Comparison of ENCODE assay signal across 20 cellular contexts in genomic region chr21:42990251-42990650, GRCh38. TPM values are rescaled to one million over a fixed set of nuclear protein-coding genes. Genes with fewer than 3 reads are reported as not detected.
A peak's percentile ranks its signal among the peaks of the same experiment; 100 is the strongest.
DNase-seq lines count a peak whose midpoint lies in the region; ATAC-seq and TF ChIP-seq lines count a peak whose summit lies in the region.
"Had no signal": no experiment of that assay in that cellular context is flagged by ENCODE, and none has a peak within 500 bp of the region (broad histone marks: within the 10 kb centered on the region; RNA-seq: fewer than 3 reads in every experiment).

No MANE protein-coding gene starts in this region.

- no peak overlapping the region for H3K4me2 ChIP-seq in mesenchymal stem cell (ENCODE audit: low read length, poor library complexity, severe bottlenecking)

- no peak for DNase-seq in CD4-positive, CD25-positive, alpha-beta regulatory T cell
- DNase-seq in HFFc6 (no peak), WTC11 (ENCODE audit: low spot score) (no peak), mesenchymal stem cell (no peak), hepatic stellate cell (ENCODE audit: low spot score) (no peak)
- no peak for DNase-seq in activated CD4-positive, alpha-beta T cell treated with anti-CD3 and anti-CD28 coated beads, Interleukin-2, amount 50 U/mL, for 4 hours
- DNase-seq: activated B cell treated with CpG ODN at 0.5 μM for 24 hours; activated CD4-positive, alpha-beta T cell treated with anti-CD3 and anti-CD28 coated beads, Interleukin-2, amount 50 U/mL, for 1 hour; activated gamma-delta T cell; C1 segment of cervical spinal cord; dorsolateral prefrontal cortex; left ventricle myocardium superior; naive thymus-derived CD8-positive, alpha-beta T cell; NCI-H146; NCI-H510A; PC-3; trophoblast cell had no signal

- no peak overlapping the region for H3K27ac ChIP-seq in CD4-positive, CD25-positive, alpha-beta regulatory T cell (ENCODE audit: insufficient read depth, low read length, poor library complexity, severe bottlenecking)
- H3K27ac ChIP-seq in mesenchymal stem cell (ENCODE audit: low read length, poor library complexity, severe bottlenecking) = peak overlapping the region; percentile 6

- H3K36me3 ChIP-seq in CD4-positive, CD25-positive, alpha-beta regulatory T cell (ENCODE audit: control insufficient read depth, insufficient read depth, low read length) = peaks cover 6% of the 10 kb centered on the region
- H3K36me3 ChIP-seq in mesenchymal stem cell (ENCODE audit: control insufficient read depth in 1 of 2, insufficient read depth in 2 of 2, low read depth in 1 of 2, low read length in 2 of 2) = no peaks in the 10 kb centered on the region
- H3K36me3 ChIP-seq: HAP-1 had no signal

- H3K18ac ChIP-seq in mesenchymal stem cell (ENCODE audit: low read depth in 1 of 2, low read length in 2 of 2) = no peak overlapping the region

- no peak overlapping the region for H2BK120ac ChIP-seq in mesenchymal stem cell (ENCODE audit: low read depth, low read length)

- no peak overlapping the region for H2BK5ac ChIP-seq in mesenchymal stem cell (ENCODE audit: low read depth, low read length, poor library complexity, severe bottlenecking)

- no peak overlapping the region for H2AFZ ChIP-seq in mesenchymal stem cell (ENCODE audit: low read depth, low read length)

- H3K4me1 ChIP-seq in CD4-positive, CD25-positive, alpha-beta regulatory T cell (ENCODE audit: control insufficient read depth, insufficient read depth, low read length, poor library complexity, severe bottlenecking) = no peaks in the 10 kb centered on the region
- H3K4me1 ChIP-seq in mesenchymal stem cell (ENCODE audit: control insufficient read depth, insufficient read depth, low read depth, low read length) = peaks cover 29% of the 10 kb centered on the region
- H3K4me1 ChIP-seq: HAP-1 had no signal

- no peak overlapping the region for H4K8ac ChIP-seq in mesenchymal stem cell (ENCODE audit: low read length)

- peaks cover 0 to 2% (median 0%) of the 10 kb centered on the region in 7 donors for H3K9me3 Mint-ChIP-seq in CD4-positive, CD25-positive, alpha-beta regulatory T cell
- no peaks in the 10 kb centered on the region for H3K9me3 Mint-ChIP-seq in HFFc6
- no peaks in the 10 kb centered on the region for H3K9me3 Mint-ChIP-seq in WTC11
- H3K9me3 Mint-ChIP-seq: activated B cell treated with CpG ODN at 0.5 μM for 24 hours; naive thymus-derived CD8-positive, alpha-beta T cell had no signal

- H3K79me1 ChIP-seq in mesenchymal stem cell (replicated peaks; ENCODE audit: low read length, poor library complexity, severe bottlenecking) = peaks cover 13% of the 10 kb centered on the region

- H3K4me3 ChIP-seq in CD4-positive, CD25-positive, alpha-beta regulatory T cell (ENCODE audit: low read depth, low read length) = no peak overlapping the region
- no peak overlapping the region for H3K4me3 ChIP-seq in mesenchymal stem cell (ENCODE audit: insufficient read depth in 1 of 2, low read depth in 1 of 2, low read length in 2 of 2)
- H3K4me3 ChIP-seq: dorsolateral prefrontal cortex, HAP-1 had no signal

- peak overlapping the region in 2 of 3 donors; percentile 56 to 59 for H3K27ac Mint-ChIP-seq in CD4-positive, CD25-positive, alpha-beta regulatory T cell
- H3K27ac Mint-ChIP-seq in HFFc6 (peak overlapping the region; percentile 2; the same call in 1 of the 2 replicates), WTC11 (peak overlapping the region; percentile 78)
- H3K27ac Mint-ChIP-seq: activated B cell treated with CpG ODN at 0.5 μM for 24 hours had no signal

- H4K91ac ChIP-seq in mesenchymal stem cell (ENCODE audit: low read length) = no peak overlapping the region

- peaks cover 0 to 22% (median 5%) of the 10 kb centered on the region in 4 donors for H3K4me1 Mint-ChIP-seq in CD4-positive, CD25-positive, alpha-beta regulatory T cell
- H3K4me1 Mint-ChIP-seq in HFFc6 (ENCODE audit: low read depth) = peaks cover 61% of the 10 kb centered on the region
- H3K4me1 Mint-ChIP-seq in WTC11 = peaks cover 49% of the 10 kb centered on the region

- no peak for TF ChIP-seq CTCF in HFFc6 (IDR thresholded peaks at IDR 0.05)
- TF ChIP-seq CTCF in WTC11 (IDR thresholded peaks at IDR 0.05) = no peak

- no peak overlapping the region for H3K4me3 Mint-ChIP-seq in CD4-positive, CD25-positive, alpha-beta regulatory T cell
- no peak overlapping the region for H3K4me3 Mint-ChIP-seq in HFFc6
- H3K4me3 Mint-ChIP-seq in WTC11 = no peak overlapping the region
- H3K4me3 Mint-ChIP-seq: activated B cell treated with CpG ODN at 0.5 μM for 24 hours, brain had no signal

- H3K14ac ChIP-seq in mesenchymal stem cell (ENCODE audit: low read length in 2 of 2) = no peak overlapping the region

- H3K27me3 ChIP-seq in CD4-positive, CD25-positive, alpha-beta regulatory T cell (ENCODE audit: control insufficient read depth, insufficient read depth, low read length) = no peaks in the 10 kb centered on the region
- H3K27me3 ChIP-seq in mesenchymal stem cell (ENCODE audit: control insufficient read depth in 1 of 2, insufficient read depth in 1 of 2, low read length in 2 of 2) = no peaks in the 10 kb centered on the region
- H3K27me3 ChIP-seq: dorsolateral prefrontal cortex had no signal

- ATAC-seq in CD4-positive, CD25-positive, alpha-beta regulatory T cell (ENCODE audit: low read depth in 2 of 2) = no peak
- ATAC-seq in WTC11 (no peak), GM21515 (IDR thresholded peaks at IDR 0.05; ENCODE audit: unreplicated experiment) (no peak)
- ATAC-seq: left ventricle myocardium superior, PC-3 had no signal

- no peak overlapping the region for H2BK12ac ChIP-seq in mesenchymal stem cell (ENCODE audit: low read length in 2 of 2)

- no peak overlapping the region for H3K4ac ChIP-seq in mesenchymal stem cell (ENCODE audit: low read depth in 1 of 2, low read length in 2 of 2)

- CTCF ChIA-PET in WTC11 (lab: Charles Lee) = interaction anchor here (1.5 kb wide), 1 partner anchor 67 kb away, joined by 3 read pairs; no protein-coding TSS in a partner anchor

- H3K9me3 ChIP-seq in CD4-positive, CD25-positive, alpha-beta regulatory T cell (ENCODE audit: control insufficient read depth in 2 of 2, low read length in 2 of 2) = no peaks in the 10 kb centered on the region
- H3K9me3 ChIP-seq in mesenchymal stem cell (ENCODE audit: control insufficient read depth, low read length) = no peaks in the 10 kb centered on the region
- H3K9me3 ChIP-seq: HAP-1 had no signal

- no peaks in the 10 kb centered on the region for H3K27me3 Mint-ChIP-seq in CD4-positive, CD25-positive, alpha-beta regulatory T cell
- no peaks in the 10 kb centered on the region; the same call in 1 of the 2 replicates for H3K27me3 Mint-ChIP-seq in HFFc6 (ENCODE audit: insufficient read depth)
- no peaks in the 10 kb centered on the region; the same call in 1 of the 2 replicates for H3K27me3 Mint-ChIP-seq in WTC11 (ENCODE audit: low read depth)
- H3K27me3 Mint-ChIP-seq: activated B cell treated with CpG ODN at 0.5 μM for 24 hours; brain; naive thymus-derived CD8-positive, alpha-beta T cell had no signal

- H2BK15ac ChIP-seq in mesenchymal stem cell (ENCODE audit: low read depth, poor library complexity, severe bottlenecking) = no peak overlapping the region

- WGBS in mesenchymal stem cell = 23% methylated on average over 1 of the region's 3 CpGs

- no peak overlapping the region for H3K23ac ChIP-seq in mesenchymal stem cell (ENCODE audit: low read length in 2 of 2)

- no peak overlapping the region for H3K9ac ChIP-seq in mesenchymal stem cell (ENCODE audit: low read length)

- H2AK5ac ChIP-seq in mesenchymal stem cell (ENCODE audit: low read length, severe bottlenecking) = peak overlapping the region; percentile 53

- POLR2A ChIA-PET in WTC11 (lab: Charles Lee) = interaction anchor here (1.2 to 2.7 kb wide), 2 partner anchors 9 to 97 kb away, joined by 3 to 10 read pairs; partner anchors contain the start of gene NDUFV3

- H3K36me3 Mint-ChIP-seq in CD4-positive, CD25-positive, alpha-beta regulatory T cell = no peaks in the 10 kb centered on the region
- peaks cover 4% of the 10 kb centered on the region; the same call in 1 of the 2 replicates for H3K36me3 Mint-ChIP-seq in HFFc6 (ENCODE audit: low read depth)
- H3K36me3 Mint-ChIP-seq in WTC11 = peaks cover under 1% of the 10 kb centered on the region; the same call in 1 of the 2 replicates

TF ChIP-seq in WTC11, 78 proteins besides CTCF, POLR2A, EP300 and RAD21:
- TF ChIP-seq, protein P1, sequence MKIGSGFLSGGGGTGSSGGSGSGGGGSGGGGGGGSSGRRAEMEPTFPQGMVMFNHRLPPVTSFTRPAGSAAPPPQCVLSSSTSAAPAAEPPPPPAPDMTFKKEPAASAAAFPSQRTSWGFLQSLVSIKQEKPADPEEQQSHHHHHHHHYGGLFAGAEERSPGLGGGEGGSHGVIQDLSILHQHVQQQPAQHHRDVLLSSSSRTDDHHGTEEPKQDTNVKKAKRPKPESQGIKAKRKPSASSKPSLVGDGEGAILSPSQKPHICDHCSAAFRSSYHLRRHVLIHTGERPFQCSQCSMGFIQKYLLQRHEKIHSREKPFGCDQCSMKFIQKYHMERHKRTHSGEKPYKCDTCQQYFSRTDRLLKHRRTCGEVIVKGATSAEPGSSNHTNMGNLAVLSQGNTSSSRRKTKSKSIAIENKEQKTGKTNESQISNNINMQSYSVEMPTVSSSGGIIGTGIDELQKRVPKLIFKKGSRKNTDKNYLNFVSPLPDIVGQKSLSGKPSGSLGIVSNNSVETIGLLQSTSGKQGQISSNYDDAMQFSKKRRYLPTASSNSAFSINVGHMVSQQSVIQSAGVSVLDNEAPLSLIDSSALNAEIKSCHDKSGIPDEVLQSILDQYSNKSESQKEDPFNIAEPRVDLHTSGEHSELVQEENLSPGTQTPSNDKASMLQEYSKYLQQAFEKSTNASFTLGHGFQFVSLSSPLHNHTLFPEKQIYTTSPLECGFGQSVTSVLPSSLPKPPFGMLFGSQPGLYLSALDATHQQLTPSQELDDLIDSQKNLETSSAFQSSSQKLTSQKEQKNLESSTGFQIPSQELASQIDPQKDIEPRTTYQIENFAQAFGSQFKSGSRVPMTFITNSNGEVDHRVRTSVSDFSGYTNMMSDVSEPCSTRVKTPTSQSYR (CRISPR knock-in tag; IDR thresholded peaks at IDR 0.05) = no peak
- TF ChIP-seq NFATC4 (CRISPR knock-in tag; IDR thresholded peaks at IDR 0.05) = no peak
- TF ChIP-seq PRRX2 (CRISPR knock-in tag; IDR thresholded peaks at IDR 0.05) = no peak

RNA-seq across cellular contexts. Expression of gene PKNOX1, which starts 15.9 kb away (rescaled TPM):
- 21.5 TPM for total RNA-seq in CD4-positive, CD25-positive, alpha-beta regulatory T cell
- polyA plus RNA-seq in CD4-positive, CD25-positive, alpha-beta regulatory T cell = 10 to 100 TPM; 13.0 to 22.6 (median 16.8) TPM
- total RNA-seq in HFFc6 (2021; fragmentation: NEBNext Ultra II Directional; extraction: Animal tissue kit (Norgen Biotek cat#: 25700)) = 10 to 100 TPM; 16.6 to 22.5 (median 19.2) TPM
- 21.2 to 25.2 TPM (median 23.0 TPM) in 3 replicates for total RNA-seq in WTC11 (2021)
- polyA plus RNA-seq in mesenchymal stem cell (2013, experiment 1 of 2) = 10.6 TPM
- 10.5 TPM for polyA plus RNA-seq in mesenchymal stem cell (2013, experiment 2 of 2)

Comparison
In these comparisons a context has a peak if more than half of its experiments do, and no peak if none do; other contexts are left out.
1. H3K27ac Mint-ChIP-seq: peak in every context shown above with its lines; median percentile 78 in WTC11; 58 in CD4-positive, CD25-positive, alpha-beta regulatory T cell; 2 in HFFc6.